In genomic region chr5:146340260-146341081, GRCh38 we compare ENCODE assay signal across 7 cellular contexts. TPM values are rescaled to one million over a fixed set of nuclear protein-coding genes. Genes with fewer than 3 reads are reported as not detected.
A peak's percentile ranks its signal among the peaks of the same experiment; 100 is the strongest.
DNase-seq lines count a peak whose midpoint lies in the region; ATAC-seq and TF ChIP-seq lines count a peak whose summit lies in the region.

No MANE protein-coding gene starts in this region.

- peak; percentile 39 to 81 for DNase-seq in HAP-1 (ENCODE audit: low spot score in 2 of 2)
- peak; percentile 75 for DNase-seq in RWPE2 (ENCODE audit: low spot score)
- peak; percentile 43 for DNase-seq in fibroblast of gingiva (ENCODE audit: low read depth)
- DNase-seq in osteoblast (ENCODE audit: insufficient read length, low spot score, missing footprints), result peak; percentile 96
- no peak for DNase-seq in NCI-H128 (lab: John Stamatoyannopoulos, UW; ENCODE audit: unreplicated experiment)
- no peak for DNase-seq in NCI-H2171 (lab: John Stamatoyannopoulos, UW)

- H3K27me3 ChIP-seq in HAP-1 (ENCODE audit: low read depth) (peaks cover 81% of the 10 kb centered on the region), RWPE2 (ENCODE audit: insufficient read depth, poor library complexity, severe bottlenecking) (peaks cover 100% of the 10 kb centered on the region), osteoblast (ENCODE audit: insufficient read depth, low read length) (peaks cover 99% of the 10 kb centered on the region)

- in situ Hi-C loops in HAP-1 (cut with MboI; ENCODE audit: low sequenced_read_pairs), result no loop called here

- no peak overlapping the region for H3K27ac ChIP-seq in RWPE2 (ENCODE audit: poor library complexity, severe bottlenecking)
- H3K27ac ChIP-seq in osteoblast (ENCODE audit: low read depth, low read length), result no peak overlapping the region

- H3K4me2 ChIP-seq in osteoblast (ENCODE audit: insufficient read depth, low read length), result peak overlapping the region; percentile 78

- H4K20me1 ChIP-seq in osteoblast (ENCODE audit: insufficient read depth, low read length), result no peaks in the 10 kb centered on the region

- no peaks in the 10 kb centered on the region for H3K9me3 ChIP-seq in HAP-1
- peaks cover 2% of the 10 kb centered on the region for H3K9me3 ChIP-seq in RWPE2 (ENCODE audit: severe bottlenecking)
- H3K9me3 ChIP-seq in osteoblast (ENCODE audit: low read depth, low read length), result no peaks in the 10 kb centered on the region

- no peaks in the 10 kb centered on the region for H3K79me2 ChIP-seq in osteoblast (ENCODE audit: insufficient read depth, low read length)

- no peak overlapping the region for H2AFZ ChIP-seq in osteoblast (ENCODE audit: low read length)

- no peak for TF ChIP-seq CTCF in RWPE2 (IDR thresholded peaks at IDR 0.05; ENCODE audit: poor library complexity, severe bottlenecking)
- TF ChIP-seq CTCF in osteoblast (IDR thresholded peaks at IDR 0.05; ENCODE audit: extremely low read depth, low read depth, low read length), result no peak

- H3K4me3 ChIP-seq in HAP-1, result no peak overlapping the region
- no peak overlapping the region for H3K4me3 ChIP-seq in RWPE2 (ENCODE audit: severe bottlenecking)
- peak overlapping the region; percentile 39 for H3K4me3 ChIP-seq in osteoblast (ENCODE audit: insufficient read depth, low read length)

- H3K4me1 ChIP-seq in HAP-1 (no peaks in the 10 kb centered on the region), RWPE2 (ENCODE audit: insufficient read depth, poor library complexity, severe bottlenecking) (no peaks in the 10 kb centered on the region), osteoblast (ENCODE audit: insufficient read depth, low read length) (peaks cover 4% of the 10 kb centered on the region)

- ATAC-seq in RWPE2 (ENCODE audit: low read depth) (peak; percentile 48), GM19035 (IDR thresholded peaks at IDR 0.05; ENCODE audit: unreplicated experiment) (no peak)

- H3K36me3 ChIP-seq in HAP-1 (replicated peaks) (no peaks in the 10 kb centered on the region), RWPE2 (ENCODE audit: low read depth) (no peaks in the 10 kb centered on the region), osteoblast (ENCODE audit: insufficient read depth, low read length) (no peaks in the 10 kb centered on the region)

RNA-seq across cellular contexts. Expression of gene POU4F3, which starts 1.8 kb away (rescaled TPM):
- under 0.01 TPM in 1 of 2 replicates, not detected in the other for total RNA-seq in osteoblast

Comparison
In these comparisons a context has a peak if more than half of its experiments do, and no peak if none do; other contexts are left out.
1. DNase-seq: peak in HAP-1 (2 of 2), RWPE2 (single experiment), fibroblast of gingiva (single experiment) and osteoblast (single experiment); none in NCI-H128 (single experiment) and NCI-H2171 (single experiment).